Comparison of ENCODE assay signal across 19 cellular contexts in the genomic region with DNA sequence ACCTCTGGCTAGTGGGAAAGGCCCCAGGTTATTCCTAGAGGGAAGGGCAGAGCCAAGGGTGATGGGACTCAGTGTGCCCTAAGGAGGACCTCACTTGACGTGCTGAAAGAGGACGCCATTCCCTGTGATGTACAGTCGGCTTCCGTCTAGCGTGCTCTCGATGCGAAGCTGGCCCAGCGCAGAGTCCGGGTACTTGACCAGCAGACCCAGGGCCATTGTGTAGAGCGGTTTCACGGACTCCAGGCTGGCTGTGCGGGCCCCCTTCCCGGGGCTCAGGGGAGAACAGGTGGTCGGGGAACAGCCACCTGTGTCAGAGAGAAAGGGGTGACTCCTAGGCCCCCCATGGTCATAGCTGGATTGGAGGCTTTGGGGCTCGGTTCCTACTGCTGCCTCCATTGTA. TPM values are rescaled to one million over a fixed set of nuclear protein-coding genes. Genes with fewer than 3 reads are reported as not detected.
DNase-seq lines count a peak whose midpoint lies in the region; ATAC-seq, FAIRE-seq and TF ChIP-seq lines count a peak whose summit lies in the region.
"Had no signal": no experiment of that assay in that cellular context is flagged by ENCODE, and none has a peak within 500 bp of the region (broad histone marks: within the 10 kb centered on the region; RNA-seq: fewer than 3 reads in every experiment).

No MANE protein-coding gene starts in this region.

- TF ChIP-seq RAD21 in IMR-90 (IDR thresholded peaks at IDR 0.05; ENCODE audit: low read length): no peak

- H3K9ac ChIP-seq in IMR-90 (ENCODE audit: low read depth, low read length): no peak overlapping the region
- H3K9ac ChIP-seq in neuronal stem cell (ENCODE audit: low read depth, low read length, poor library complexity): no peak overlapping the region
- H3K9ac ChIP-seq: BLaER1 treated with 17β-estradiol and CSF1 and Interleukin-3, amounts not matched to agents 10 nM and 100 nM; GM23248 had no signal

- peak overlapping the region; percentile 35 for H2AFZ ChIP-seq in IMR-90 (replicated peaks; ENCODE audit: low read length, poor library complexity)
- no peak overlapping the region for H2AFZ ChIP-seq in neuronal stem cell (ENCODE audit: low read length)
- H2AFZ ChIP-seq: GM23248 had no signal

- H3K27ac ChIP-seq in IMR-90 (ENCODE audit: insufficient read depth, low read length) (no peak overlapping the region), neuronal stem cell (replicated peaks; ENCODE audit: low read length) (no peak overlapping the region), RWPE1 (no peak overlapping the region)
- H3K27ac ChIP-seq: BLaER1 treated with 17β-estradiol and CSF1 and Interleukin-3, amounts not matched to agents 10 nM and 100 nM; GM23248; HL-60 had no signal

- H4K20me1 ChIP-seq in IMR-90 (ENCODE audit: insufficient read depth, low read length): no peaks in the 10 kb centered on the region; the same call in 1 of the 2 replicates
- H4K20me1 ChIP-seq: BLaER1 treated with 17β-estradiol and CSF1 and Interleukin-3, amounts not matched to agents 10 nM and 100 nM had no signal

- H2AK5ac ChIP-seq in IMR-90 (ENCODE audit: low read depth, low read length) (peak overlapping the region; percentile 35; the same call in 1 of the 2 replicates), neuronal stem cell (ENCODE audit: low read depth, low read length) (peak overlapping the region; percentile 31)

- H3K9me3 ChIP-seq in IMR-90 (ENCODE audit: control insufficient read depth, insufficient read depth, low read length): no peaks in the 10 kb centered on the region
- H3K9me3 ChIP-seq in neuronal stem cell (replicated peaks in 1 of 2; ENCODE audit: control insufficient read depth in 2 of 2, insufficient read depth in 1 of 2, low read depth in 1 of 2, low read length in 2 of 2): no peaks in the 10 kb centered on the region
- H3K9me3 ChIP-seq: BLaER1 treated with 17β-estradiol and CSF1 and Interleukin-3, amounts not matched to agents 10 nM and 100 nM had no signal

- no peak overlapping the region for H2BK20ac ChIP-seq in IMR-90 (ENCODE audit: low read depth, low read length)

- no peak overlapping the region for H2BK15ac ChIP-seq in IMR-90 (ENCODE audit: low read depth, low read length)
- no peak overlapping the region for H2BK15ac ChIP-seq in neuronal stem cell (ENCODE audit: low read length)

- H3K56ac ChIP-seq in IMR-90 (ENCODE audit: extremely low read depth, insufficient read depth, low read length): no peak overlapping the region

- H2BK120ac ChIP-seq in IMR-90 (ENCODE audit: low read depth, low read length) (no peak overlapping the region), neuronal stem cell (ENCODE audit: low read depth, low read length) (no peak overlapping the region)

- H3K4ac ChIP-seq in IMR-90 (ENCODE audit: low read depth, low read length) (no peak overlapping the region), neuronal stem cell (ENCODE audit: low read length) (no peak overlapping the region)

- no TSS peak for BruUV-seq in IMR-90 (replicated peaks; lab: Mats Ljungman, UMichigan)

- WGBS in IMR-90 (ENCODE audit: extremely low coverage in 2 of 2, insufficient read length in 1 of 2), 2 experiments: no CpG with 5 or more reads among the region's 15 CpGs
- WGBS in neuronal stem cell (ENCODE audit: extremely low coverage in 2 of 2, insufficient read length in 2 of 2, insufficient replicate concordance in 1 of 2), 2 donors: no CpG with 5 or more reads among the region's 15 CpGs

- no peak overlapping the region for H3K14ac ChIP-seq in IMR-90 (replicated peaks; ENCODE audit: low read depth, low read length)
- H3K14ac ChIP-seq in neuronal stem cell (ENCODE audit: low read length): no peak overlapping the region

- intact Hi-C loops in IMR-90 (cut with micrococcal nuclease): no loop called here

- H2BK12ac ChIP-seq in neuronal stem cell (ENCODE audit: low read length): no peak overlapping the region

- peaks cover 30% of the 10 kb centered on the region for H3K4me1 ChIP-seq in IMR-90 (ENCODE audit: control insufficient read depth, insufficient read depth, low read length)
- H3K4me1 ChIP-seq in neuronal stem cell (ENCODE audit: control insufficient read depth in 2 of 2, insufficient read depth in 1 of 2, low read depth in 1 of 2, low read length in 2 of 2): peaks cover 1 to 5% of the 10 kb centered on the region in 2 donors
- H3K4me1 ChIP-seq: BLaER1 treated with 17β-estradiol and CSF1 and Interleukin-3, amounts not matched to agents 10 nM and 100 nM had no signal

- H3K23ac ChIP-seq in IMR-90 (ENCODE audit: low read depth, low read length): no peak overlapping the region
- H3K23ac ChIP-seq in neuronal stem cell (ENCODE audit: low read depth, low read length, poor library complexity): peak overlapping the region; percentile 25

- H3K18ac ChIP-seq in IMR-90 (ENCODE audit: low read depth, low read length) (no peak overlapping the region), neuronal stem cell (ENCODE audit: low read length) (no peak overlapping the region)

- H3K79me1 ChIP-seq in IMR-90 (ENCODE audit: low read depth in 1 of 2, low read length in 2 of 2) (no peaks in the 10 kb centered on the region), neuronal stem cell (ENCODE audit: low read depth, low read length) (no peaks in the 10 kb centered on the region)

- DNase-seq in GM12892 (ENCODE audit: insufficient read length) (peak; percentile 5), IMR-90 (no peak), neuronal stem cell (ENCODE audit: low spot score) (no peak), RWPE1 (ENCODE audit: low spot score) (no peak)
- DNase-seq: CD8-positive, alpha-beta T cell; GM23248; HCEC 1CT had no signal

- peaks cover 16% of the 10 kb centered on the region for H3K9me1 ChIP-seq in IMR-90 (ENCODE audit: insufficient read depth, low read length)

- no peak overlapping the region for H4K5ac ChIP-seq in IMR-90 (ENCODE audit: low read depth, low read length)

- TF ChIP-seq CTCF in IMR-90 (conservative IDR thresholded peaks at IDR 0.05; ENCODE audit: low read depth, low read length) (no peak), RWPE1 (conservative IDR thresholded peaks at IDR 0.05; ENCODE audit: low read depth) (no peak)

- CTCF ChIA-PET in IMR-90 (lab: Yijun Ruan, JAX): no interaction called here
- CTCF ChIA-PET in RWPE1 (lab: Yijun Ruan, JAX): interaction anchor here (0.6 kb wide), 1 partner anchor 250 kb away, joined by 3 read pairs; no protein-coding TSS in a partner anchor

- ATAC-seq in IMR-90 (ENCODE audit: low read depth): no peak
- ATAC-seq in GM19395 (IDR thresholded peaks at IDR 0.05; ENCODE audit: unreplicated experiment): no peak
- no peak for ATAC-seq in GM21360 (IDR thresholded peaks at IDR 0.05; ENCODE audit: unreplicated experiment)
- ATAC-seq: CD8-positive, alpha-beta T cell; K562 had no signal

- POLR2A ChIA-PET in IMR-90 (lab: Charles Lee; ENCODE audit: unreplicated experiment): no interaction called here
- POLR2A ChIA-PET in RWPE1 (lab: Yijun Ruan, JAX; ENCODE audit: low non-redundant PET): no interaction called here

- H3K4me2 ChIP-seq in IMR-90 (ENCODE audit: low read depth, low read length) (no peak overlapping the region), neuronal stem cell (ENCODE audit: insufficient read depth, low read length, poor library complexity, severe bottlenecking) (no peak overlapping the region)
- H3K4me2 ChIP-seq: BLaER1 treated with 17β-estradiol and CSF1 and Interleukin-3, amounts not matched to agents 10 nM and 100 nM had no signal

- no peak overlapping the region for H4K8ac ChIP-seq in IMR-90 (ENCODE audit: low read depth in 2 of 2, low read length in 2 of 2)
- no peak overlapping the region for H4K8ac ChIP-seq in neuronal stem cell (ENCODE audit: low read depth, low read length)

- H2BK5ac ChIP-seq in IMR-90 (ENCODE audit: low read depth, low read length, poor library complexity, severe bottlenecking) (no peak overlapping the region), neuronal stem cell (ENCODE audit: low read length) (peak overlapping the region; percentile 71)

- dilution Hi-C loops in IMR-90 (cut with HindIII; ENCODE audit: low sequenced_read_pairs, unreplicated experiment): no loop called here

- no peaks in the 10 kb centered on the region for H3K27me3 ChIP-seq in IMR-90 (ENCODE audit: control insufficient read depth, insufficient read depth, low read length)
- peaks cover 0 to 60% (median 0%) of the 10 kb centered on the region in 3 experiments for H3K27me3 ChIP-seq in neuronal stem cell (ENCODE audit: control insufficient read depth in 3 of 3, insufficient read depth in 3 of 3, low read depth in 1 of 3, low read length in 3 of 3)
- H3K27me3 ChIP-seq: BLaER1 treated with 17β-estradiol and CSF1 and Interleukin-3, amounts not matched to agents 10 nM and 100 nM had no signal

- no peak overlapping the region for H3K4me3 ChIP-seq in IMR-90 (ENCODE audit: insufficient read depth, low read depth, low read length)
- H3K4me3 ChIP-seq in neuronal stem cell (ENCODE audit: low read length in 2 of 2): peak overlapping the region in 1 of 2 donors; percentile 18
- H3K4me3 ChIP-seq: BLaER1 treated with 17β-estradiol and CSF1 and Interleukin-3, amounts not matched to agents 10 nM and 100 nM; GM23248; K562 had no signal

- no peak for FAIRE-seq in GM12892 (lab: Jason Lieb, UNC)
- FAIRE-seq: D721Med, G401.6, GM12891, K562 had no signal

- H3K36me3 ChIP-seq in IMR-90 (ENCODE audit: control insufficient read depth, insufficient read depth, low read length) (no peaks in the 10 kb centered on the region), neuronal stem cell (replicated peaks in 1 of 2; ENCODE audit: control insufficient read depth in 2 of 2, insufficient read depth in 2 of 2, low read length in 2 of 2) (no peaks in the 10 kb centered on the region)
- H3K36me3 ChIP-seq: BLaER1 treated with 17β-estradiol and CSF1 and Interleukin-3, amounts not matched to agents 10 nM and 100 nM had no signal

- in situ Hi-C loops in IMR-90 (cut with MboI; ENCODE audit: low sequenced_read_pairs): no loop called here

- no peak for TF ChIP-seq POLR2A in GM12892 (IDR thresholded peaks at IDR 0.05; ENCODE audit: low read depth, low read length)
- TF ChIP-seq POLR2A in IMR-90 (IDR thresholded peaks at IDR 0.05; ENCODE audit: low read depth, low read length): no peak

- no peak overlapping the region for H2AK9ac ChIP-seq in IMR-90 (replicated peaks; ENCODE audit: low read depth, low read length, poor library complexity)

- no peak overlapping the region; the same call in 1 of the 2 replicates for H4K91ac ChIP-seq in IMR-90 (ENCODE audit: insufficient read depth, low read depth, low read length)
- no peak overlapping the region for H4K91ac ChIP-seq in neuronal stem cell (ENCODE audit: low read depth, low read length, poor library complexity)

RNA-seq across cellular contexts. Expression of gene PLEKHG4, which starts 19.9 kb away (rescaled TPM):
- polyA plus RNA-seq in GM12892 (2012; ENCODE audit: missing spikeins): 0.32 TPM
- total RNA-seq in IMR-90 (2012; rRNA removed): 8.3 and 14.0 TPM in 2 replicates
- polyA plus RNA-seq in IMR-90 (2012; rRNA removed): 50.7 and 56.8 TPM in 2 replicates
- 15.6 and 26.1 TPM in 2 replicates for polyA plus RNA-seq in IMR-90 (2012; cell fraction: cytosol; rRNA removed)
- 214 and 556 TPM in 2 replicates for polyA plus RNA-seq in IMR-90 (2012; cell fraction: nucleus; rRNA removed; ENCODE audit: low replicate concordance)
- 2.4 TPM for polyA plus RNA-seq in neuronal stem cell (2013, experiment 1 of 2)
- polyA plus RNA-seq in neuronal stem cell (2013, experiment 2 of 2): 3.0 TPM
- total RNA-seq: A172 had no signal

RNA-seq across cellular contexts. Expression of gene KCTD19, which starts 27.3 kb away (rescaled TPM):
- 0.06 TPM for polyA plus RNA-seq in GM12892 (2012; ENCODE audit: missing spikeins)
- total RNA-seq in IMR-90 (2012; rRNA removed): under 0.01 TPM in 1 of 2 replicates, not detected in the other
- 0.07 and 0.36 TPM in 2 replicates for polyA plus RNA-seq in IMR-90 (2012; rRNA removed)
- polyA plus RNA-seq in IMR-90 (2012; cell fraction: cytosol; rRNA removed): 0.14 TPM in 1 of 2 replicates, not detected in the other
- 0.59 and 1.5 TPM in 2 replicates for polyA plus RNA-seq in IMR-90 (2012; cell fraction: nucleus; rRNA removed; ENCODE audit: low replicate concordance)
- polyA plus RNA-seq in neuronal stem cell (2013, experiment 1 of 2): 1.4 TPM
- polyA plus RNA-seq in neuronal stem cell (2013, experiment 2 of 2): 1.3 TPM
- total RNA-seq: A172; B cell; CD8-positive, alpha-beta T cell; GM23248; H4; HT1080 had no signal
- polyA plus RNA-seq: GM23248 had no signal

RNA-seq across cellular contexts. Expression of gene LRRC36, which starts 27.3 kb away (rescaled TPM):
- polyA plus RNA-seq in GM12892 (2012; ENCODE audit: missing spikeins): not detected
- 0.18 TPM in 1 of 2 replicates, not detected in the other for total RNA-seq in IMR-90 (2012; rRNA removed)
- 0.20 and 0.29 TPM in 2 replicates for polyA plus RNA-seq in IMR-90 (2012; rRNA removed)
- 0.04 and 0.08 TPM in 2 replicates for polyA plus RNA-seq in IMR-90 (2012; cell fraction: cytosol; rRNA removed)
- 0.46 and 2.3 TPM in 2 replicates for polyA plus RNA-seq in IMR-90 (2012; cell fraction: nucleus; rRNA removed; ENCODE audit: low replicate concordance)
- polyA plus RNA-seq in neuronal stem cell (2013, experiment 1 of 2): 0.10 TPM
- 0.15 TPM for polyA plus RNA-seq in neuronal stem cell (2013, experiment 2 of 2)
- total RNA-seq: A172; B cell; CD8-positive, alpha-beta T cell; GM23248; HT1080 had no signal
- polyA plus RNA-seq: GM23248 had no signal

RNA-seq across cellular contexts. Expression of gene SLC9A5, which starts 50.5 kb away (rescaled TPM):
- polyA plus RNA-seq in GM12892 (2012; ENCODE audit: missing spikeins): 4.4 TPM
- 1.8 and 2.5 TPM in 2 replicates for total RNA-seq in IMR-90 (2012; rRNA removed)
- polyA plus RNA-seq in IMR-90 (2012; rRNA removed): 5.4 and 5.7 TPM in 2 replicates
- polyA plus RNA-seq in IMR-90 (2012; cell fraction: cytosol; rRNA removed): 2.5 and 4.1 TPM in 2 replicates
- 56.1 and 64.8 TPM in 2 replicates for polyA plus RNA-seq in IMR-90 (2012; cell fraction: nucleus; rRNA removed; ENCODE audit: low replicate concordance)
- 2.6 TPM for polyA plus RNA-seq in neuronal stem cell (2013, experiment 1 of 2)
- polyA plus RNA-seq in neuronal stem cell (2013, experiment 2 of 2): 2.3 TPM

RNA-seq across cellular contexts. Expression of gene FHOD1, which starts 52.0 kb away (rescaled TPM):
- 26.1 TPM for polyA plus RNA-seq in GM12892 (2012; ENCODE audit: missing spikeins)
- total RNA-seq in IMR-90 (2012; rRNA removed): 13.1 and 13.8 TPM in 2 replicates
- 64.0 and 71.4 TPM in 2 replicates for polyA plus RNA-seq in IMR-90 (2012; rRNA removed)
- 41.0 and 42.3 TPM in 2 replicates for polyA plus RNA-seq in IMR-90 (2012; cell fraction: cytosol; rRNA removed)
- 260 and 582 TPM in 2 replicates for polyA plus RNA-seq in IMR-90 (2012; cell fraction: nucleus; rRNA removed; ENCODE audit: low replicate concordance)
- 15.0 TPM for polyA plus RNA-seq in neuronal stem cell (2013, experiment 1 of 2)
- polyA plus RNA-seq in neuronal stem cell (2013, experiment 2 of 2): 14.0 TPM
